ENCODE assay signal across 14 cellular contexts in genomic region chr11:132962026-132962425, GRCh38.
A peak's percentile ranks its signal among the peaks of the same experiment; 100 is the strongest.
DNase-seq lines count a peak whose midpoint lies in the region; ATAC-seq, FAIRE-seq and TF ChIP-seq lines count a peak whose summit lies in the region.
"Had no signal": no experiment of that assay in that cellular context is flagged by ENCODE, and none has a peak within 500 bp of the region (broad histone marks: within the 10 kb centered on the region; RNA-seq: fewer than 3 reads in every experiment).

No MANE protein-coding gene starts in this region.

- H3K36me3 Mint-ChIP-seq in natural killer cell = no peaks in the 10 kb centered on the region
- H3K36me3 Mint-ChIP-seq: natural killer cell treated with Interleukin-12 subunit alpha and Interleukin-12 subunit beta and Interleukin-15 and Interleukin-18, amount 100 ng/mL, for 72 hours; stimulated activated memory B cell treated with anti-CD40 and anti-IgM and Interleukin-4, amounts not matched to agents 10 μg/mL and 1 μg/mL and 100 μg/mL, for 72 hours had no signal

- TF ChIP-seq POLR2A in thyroid gland (IDR thresholded peaks at IDR 0.05) = no peak

- H3K27me3 Mint-ChIP-seq in natural killer cell (ENCODE audit: low read depth in 2 of 2) = no peaks in the 10 kb centered on the region
- H3K27me3 Mint-ChIP-seq: natural killer cell treated with Interleukin-12 subunit alpha and Interleukin-12 subunit beta and Interleukin-15 and Interleukin-18, amount 100 ng/mL, for 72 hours; stimulated activated memory B cell treated with anti-CD40 and anti-IgM and Interleukin-4, amounts not matched to agents 10 μg/mL and 1 μg/mL and 100 μg/mL, for 72 hours had no signal

- intact Hi-C loops in thyroid gland (cut with DNase I) (no loop called here), natural killer cell (cut with micrococcal nuclease) (no loop called here)

- H3K27ac Mint-ChIP-seq in natural killer cell = no peak overlapping the region
- H3K27ac Mint-ChIP-seq: natural killer cell treated with Interleukin-12 subunit alpha and Interleukin-12 subunit beta and Interleukin-15 and Interleukin-18, amount 100 ng/mL, for 72 hours; stimulated activated memory B cell treated with anti-CD40 and anti-IgM and Interleukin-4, amounts not matched to agents 10 μg/mL and 1 μg/mL and 100 μg/mL, for 72 hours had no signal

- H3K4me3 Mint-ChIP-seq in natural killer cell = no peak overlapping the region
- H3K4me3 Mint-ChIP-seq: natural killer cell treated with Interleukin-12 subunit alpha and Interleukin-12 subunit beta and Interleukin-15 and Interleukin-18, amount 100 ng/mL, for 72 hours; stimulated activated memory B cell treated with anti-CD40 and anti-IgM and Interleukin-4, amounts not matched to agents 10 μg/mL and 1 μg/mL and 100 μg/mL, for 72 hours had no signal

- peaks cover 0 to 2% of the 10 kb centered on the region in 2 donors for H3K9me3 Mint-ChIP-seq in natural killer cell

- peak; percentile 44 for FAIRE-seq in urothelium cell line (lab: Jason Lieb, UNC)
- FAIRE-seq: A204.1, islet of Langerhans had no signal

- no peak for TF ChIP-seq CTCF in thyroid gland (IDR thresholded peaks at IDR 0.05)
- no peak for TF ChIP-seq CTCF in natural killer cell (IDR thresholded peaks at IDR 0.05)

- DNase-seq in NCI-H82 (lab: John Stamatoyannopoulos, UW) (peak; percentile 42), NCI-H82 treated with DMSO at 0.1 percent for 48 hours (lab: John Stamatoyannopoulos, UW; ENCODE audit: unreplicated experiment) (no peak), astrocyte of the hippocampus (ENCODE audit: low read depth, low spot score) (peak; percentile 77), iPS-NIHi7 (ENCODE audit: extremely low spot score) (peak; percentile 52), urothelium cell line (ENCODE audit: low spot score) (peak; percentile 60), GM19240 (ENCODE audit: insufficient read length, low spot score) (no peak), thyroid gland (no peak), natural killer cell (no peak)
- DNase-seq: aorta, NCI-H1436 treated with DMSO at 0.1 percent for 48 hours had no signal

- no peaks in the 10 kb centered on the region for H3K4me1 Mint-ChIP-seq in natural killer cell
- H3K4me1 Mint-ChIP-seq: stimulated activated memory B cell treated with anti-CD40 and anti-IgM and Interleukin-4, amounts not matched to agents 10 μg/mL and 1 μg/mL and 100 μg/mL, for 72 hours had no signal

- 41 to 50% methylated on average over 6 of the region's 6 CpGs for WGBS in thyroid gland, 2 donors

- ATAC-seq in natural killer cell = no peak
- ATAC-seq: natural killer cell treated with Interleukin-12 subunit alpha and Interleukin-12 subunit beta and Interleukin-15 and Interleukin-18, amount 100 ng/mL, for 72 hours; stimulated activated memory B cell treated with anti-CD40 and anti-IgM and Interleukin-4, amounts not matched to agents 10 μg/mL and 1 μg/mL and 100 μg/mL, for 72 hours had no signal

- H3K9me3 ChIP-seq in thyroid gland = no peaks in the 10 kb centered on the region

- no peaks in the 10 kb centered on the region for H3K27me3 ChIP-seq in thyroid gland

- H3K36me3 ChIP-seq in thyroid gland = no peaks in the 10 kb centered on the region

- H3K4me3 ChIP-seq in thyroid gland (replicated peaks in 1 of 3) = no peak overlapping the region

- H3K27ac ChIP-seq in thyroid gland = no peak overlapping the region

- no peaks in the 10 kb centered on the region for H3K4me1 ChIP-seq in thyroid gland

Comparison
In these comparisons a context has a peak if more than half of its experiments do, and no peak if none do; other contexts are left out.
1. DNase-seq: peak in NCI-H82 (single experiment), astrocyte of the hippocampus (single experiment), iPS-NIHi7 (single experiment) and urothelium cell line (single experiment); none in NCI-H82 treated with DMSO at 0.1 percent for 48 hours (single experiment), GM19240 (single experiment), thyroid gland (0 of 2) and natural killer cell (single experiment).